Comparison of ENCODE assay signal across 25 cellular contexts in the genomic region with DNA sequence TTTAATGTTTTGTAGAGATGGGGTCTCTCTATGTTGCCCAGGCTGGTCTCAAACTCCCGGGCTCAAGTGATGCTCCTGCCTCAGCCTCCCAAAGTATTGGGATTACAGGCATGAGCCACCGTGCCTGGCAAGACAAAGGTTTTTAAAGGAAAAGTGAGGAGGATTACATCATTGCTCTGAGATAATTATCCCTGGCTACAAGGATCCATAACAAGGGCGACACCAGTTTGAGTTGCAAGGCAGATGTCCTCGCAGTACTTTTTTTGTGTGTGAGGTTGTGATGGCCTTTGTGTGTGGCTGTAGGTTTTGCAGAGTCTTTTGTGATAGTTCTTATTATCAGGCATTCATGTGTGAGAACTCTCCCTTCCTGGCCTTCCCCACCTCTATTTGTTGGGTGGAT. TPM values are rescaled to one million over a fixed set of nuclear protein-coding genes. Genes with fewer than 3 reads are reported as not detected.
"Had no signal": no experiment of that assay in that cellular context is flagged by ENCODE, and none has a peak within 500 bp of the region (broad histone marks: within the 10 kb centered on the region; RNA-seq: fewer than 3 reads in every experiment).

No MANE protein-coding gene starts in this region.

- H3K4me1 Mint-ChIP-seq: IgD-negative memory B cell had no signal

- H3K4me2 ChIP-seq: KMS-11 had no signal

- H3K9me3 ChIP-seq: SJSA1 had no signal

- H3K27ac ChIP-seq: HL-60, KMS-11, SJSA1, SK-N-MC had no signal

- H3K9ac ChIP-seq: KMS-11 had no signal

- H3K27ac Mint-ChIP-seq: IgD-negative memory B cell had no signal

- H3K4me3 Mint-ChIP-seq: IgD-negative memory B cell had no signal

- FAIRE-seq: HTR-8/SVneo, K562, RCC 7860 had no signal

- DNase-seq: Kasumi-1, MM.1S, NCI-H1092 treated with DMSO at 0.1 percent for 48 hours, NCI-H1436, NCI-H187, NCI-H2029, NCI-H2081 treated with DMSO at 0.1 percent for 48 hours, NCI-H2171, NCI-H226, NCI-H446, NCI-H510A, NCI-H524 treated with DMSO at 0.1 percent for 48 hours, NCI-H69, NCI-H774, Right ventricle myocardium superior, RPMI8226, SIG-M5 had no signal

- H3K36me3 Mint-ChIP-seq: IgD-negative memory B cell had no signal

- H3K4me3 ChIP-seq: K562, SJSA1, SK-N-MC had no signal

- H3K36me3 ChIP-seq: SJSA1 had no signal

- ATAC-seq: K562 had no signal

- H3K27me3 ChIP-seq: SJSA1 had no signal

- H3K9me3 Mint-ChIP-seq: IgD-negative memory B cell had no signal

RNA-seq across cellular contexts. Expression of a gene that starts 9.9 kb away (rescaled TPM):
- total RNA-seq: K562, Right ventricle myocardium superior, SJSA1 had no signal
- polyA plus RNA-seq: IgD-negative memory B cell had no signal
